1 cellular context compared by ENCODE assay signal in genomic region chr12:7068994-7069346, GRCh38.
TF ChIP-seq lines count a peak whose summit lies in the region.

No MANE protein-coding gene starts in this region.

TF ChIP-seq in GM23338, 12 proteins besides CTCF, POLR2A, EP300 and RAD21:
- TF ChIP-seq EZH2phosphoT487 (IDR thresholded peaks at IDR 0.05; ENCODE audit: unreplicated experiment) (no peak), NANOG (IDR thresholded peaks at IDR 0.05; ENCODE audit: borderline replicate concordance) (no peak), REST (IDR thresholded peaks at IDR 0.05; ENCODE audit: unreplicated experiment) (no peak), STAT1 (IDR thresholded peaks at IDR 0.05; ENCODE audit: unreplicated experiment) (no peak), ZNF462 (CRISPR knock-in tag; IDR thresholded peaks at IDR 0.05) (no peak)
